ENCODE assay signal across 2 cellular contexts in the genomic region with DNA sequence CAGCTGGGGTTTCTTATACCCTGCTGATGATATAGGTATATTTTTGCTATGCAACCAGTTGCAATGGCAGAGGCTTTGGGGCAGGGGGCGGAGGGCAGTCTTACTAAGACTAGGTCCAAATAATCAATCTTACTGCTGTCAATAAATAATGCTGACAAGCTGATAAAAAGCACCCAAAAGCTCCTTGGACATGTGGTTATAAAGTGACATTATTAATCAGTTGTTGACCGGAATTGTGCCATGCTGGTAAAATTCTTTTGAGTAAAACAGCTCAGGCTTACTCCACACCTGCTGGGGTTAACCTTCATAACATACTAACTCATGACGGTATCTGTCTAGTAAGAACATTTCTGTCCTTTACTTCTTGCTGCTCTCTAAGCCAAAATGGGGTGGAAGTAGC.
TF ChIP-seq lines count a peak whose summit lies in the region.

No MANE protein-coding gene starts in this region.

TF ChIP-seq in HepG2, 621 proteins besides CTCF, POLR2A, EP300 and RAD21:
- TF ChIP-seq U2AF2 (IDR thresholded peaks at IDR 0.05; ENCODE audit: low read depth, low read length) (no peak), MAFK (conservative IDR thresholded peaks at IDR 0.05 in 1 of 2, IDR thresholded peaks at IDR 0.05 in 1 of 2; ENCODE audit: low read length in 2 of 2) (peak; percentile 39 to 55)
TF ChIP-seq in HepG2: peak in this region for 1.

TF ChIP-seq in K562, 482 proteins besides CTCF, POLR2A, EP300 and RAD21:
- TF ChIP-seq MEIS2 (IDR thresholded peaks at IDR 0.05; ENCODE audit: partially characterized antibody) (peak; percentile 7), SIRT6 (IDR thresholded peaks at IDR 0.05; ENCODE audit: low read depth, low read length) (no peak), C11orf30 (IDR thresholded peaks at IDR 0.05; ENCODE audit: low read depth) (peak; percentile 35; the same call in 1 of the 2 replicates), MAFF (IDR thresholded peaks at IDR 0.05; ENCODE audit: low read length) (peak; percentile 47), ZNF23 (CRISPR knock-in tag; IDR thresholded peaks at IDR 0.05) (no peak), ZNF316 (IDR thresholded peaks at IDR 0.05) (peak; percentile 62)
